In genomic region chr1:178650950-178651461, GRCh38 we compare ENCODE assay signal across 15 cellular contexts.
DNase-seq lines count a peak whose midpoint lies in the region; TF ChIP-seq lines count a peak whose summit lies in the region.
"Had no signal": no experiment of that assay in that cellular context is flagged by ENCODE, and none has a peak within 500 bp of the region (broad histone marks: within the 10 kb centered on the region; RNA-seq: fewer than 3 reads in every experiment).

No MANE protein-coding gene starts in this region.

- peak overlapping the region; percentile 63 for H3K27ac ChIP-seq in fibroblast of lung (ENCODE audit: insufficient read depth, low read length)
- H3K27ac ChIP-seq: gastroesophageal sphincter, pancreas had no signal

- H4K20me1 ChIP-seq in fibroblast of lung (ENCODE audit: control insufficient read depth, extremely low read depth, insufficient read depth, low read length): no peaks in the 10 kb centered on the region

- H3K4me2 ChIP-seq in fibroblast of lung (ENCODE audit: extremely low read depth, insufficient read depth, low read length): no peak overlapping the region
- H3K4me2 ChIP-seq: GM23338 had no signal

- H3K4me3 ChIP-seq in fibroblast of lung (replicated peaks in 1 of 4; ENCODE audit: control extremely low read depth in 1 of 4, insufficient read depth in 1 of 4, low read depth in 3 of 4, low read length in 4 of 4): no peak overlapping the region
- H3K4me3 ChIP-seq: gastroesophageal sphincter, GM23338, pancreas had no signal

- peak overlapping the region; percentile 14 for H3K9ac ChIP-seq in fibroblast of lung (ENCODE audit: insufficient read depth, low read length)

- no peaks in the 10 kb centered on the region for H3K9me3 Mint-ChIP-seq in osteocyte (ENCODE audit: unreplicated experiment)
- H3K9me3 Mint-ChIP-seq: activated CD8-positive, alpha-beta T cell treated with anti-CD3 and anti-CD28 coated beads for 36 hours; GM23338; T-helper 1 cell treated with Interleukin-12 subunit alpha and Interleukin-12 subunit beta and Interleukin-4 antibody, amounts not matched to agents 30 μg/mL and 1 μg/mL, for 36 hours had no signal

- H3K9me3 ChIP-seq in fibroblast of lung (ENCODE audit: control insufficient read depth, insufficient read depth, low read depth, low read length): no peaks in the 10 kb centered on the region
- H3K9me3 ChIP-seq: gastroesophageal sphincter, pancreas had no signal

- H3K4me3 Mint-ChIP-seq in osteocyte (ENCODE audit: unreplicated experiment): no peak overlapping the region
- H3K4me3 Mint-ChIP-seq: activated CD8-positive, alpha-beta T cell treated with anti-CD3 and anti-CD28 coated beads for 36 hours; GM23338; T-helper 1 cell treated with Interleukin-12 subunit alpha and Interleukin-12 subunit beta and Interleukin-4 antibody, amounts not matched to agents 30 μg/mL and 1 μg/mL, for 36 hours had no signal

- DNase-seq in HCEC 1CT (peak; percentile 82), RKO (ENCODE audit: low spot score) (peak; percentile 14), fibroblast of lung (ENCODE audit: low read depth in 2 of 2) (peak in 1 of 2 donors; percentile 15), osteocyte (ENCODE audit: extremely low spot score, unreplicated experiment) (no peak), NCI-H69 (lab: John Stamatoyannopoulos, UW) (no peak), NCI-H1417 treated with DMSO at 0.1 percent for 48 hours (lab: John Stamatoyannopoulos, UW) (no peak), T-helper 2 cell (no peak)
- no peak for DNase-seq in stimulated activated CD4-positive, alpha-beta T cell treated with anti-CD3 and anti-CD28 coated beads, Interleukin-4, amount 100 ng/mL, for 4 hours
- DNase-seq: activated CD8-positive, alpha-beta T cell treated with anti-CD3 and anti-CD28 coated beads for 36 hours; activated gamma-delta T cell treated with Interleukin-2 at 50 U/mL for 16 hours; NCI-H2081; pancreas had no signal

- H3K4me1 ChIP-seq in fibroblast of lung (ENCODE audit: control insufficient read depth, extremely low read depth, insufficient read depth, low read length): peaks cover 17% of the 10 kb centered on the region
- H3K4me1 ChIP-seq: gastroesophageal sphincter, pancreas had no signal

- no peaks in the 10 kb centered on the region for H3K27me3 ChIP-seq in fibroblast of lung (ENCODE audit: control insufficient read depth, insufficient read depth, low read length)
- H3K27me3 ChIP-seq: gastroesophageal sphincter, pancreas had no signal

- peaks cover 10% of the 10 kb centered on the region for H3K4me1 Mint-ChIP-seq in osteocyte (ENCODE audit: unreplicated experiment)

- H3K36me3 Mint-ChIP-seq in osteocyte (ENCODE audit: unreplicated experiment): no peaks in the 10 kb centered on the region

- H2AFZ ChIP-seq in fibroblast of lung (ENCODE audit: low read length): no peak overlapping the region
- H2AFZ ChIP-seq: GM23338 had no signal

- peak overlapping the region; percentile 32 for H3K27ac Mint-ChIP-seq in osteocyte (ENCODE audit: unreplicated experiment)
- H3K27ac Mint-ChIP-seq: activated CD8-positive, alpha-beta T cell treated with anti-CD3 and anti-CD28 coated beads for 36 hours; GM23338; T-helper 1 cell treated with Interleukin-12 subunit alpha and Interleukin-12 subunit beta and Interleukin-4 antibody, amounts not matched to agents 30 μg/mL and 1 μg/mL, for 36 hours had no signal

- no peaks in the 10 kb centered on the region for H3K79me2 ChIP-seq in fibroblast of lung (ENCODE audit: control insufficient read depth, insufficient read depth, low read length)

- no peaks in the 10 kb centered on the region for H3K27me3 Mint-ChIP-seq in osteocyte (ENCODE audit: unreplicated experiment)

- H3K36me3 ChIP-seq in fibroblast of lung (ENCODE audit: control insufficient read depth, insufficient read depth, low read length): no peaks in the 10 kb centered on the region
- H3K36me3 ChIP-seq: gastroesophageal sphincter, pancreas had no signal

- TF ChIP-seq CTCF in fibroblast of lung (conservative IDR thresholded peaks at IDR 0.05 in 1 of 2, IDR thresholded peaks at IDR 0.05 in 1 of 2; ENCODE audit: low read depth in 1 of 2, low read length in 2 of 2): no peak
- TF ChIP-seq CTCF in osteocyte (IDR thresholded peaks at IDR 0.05): no peak

Comparison
In these comparisons a context has a peak if more than half of its experiments do, and no peak if none do; other contexts are left out.
1. DNase-seq: peak in HCEC 1CT (single experiment) and RKO (single experiment); none in osteocyte (single experiment), stimulated activated CD4-positive, alpha-beta T cell treated with anti-CD3 and anti-CD28 coated beads, Interleukin-4, amount 100 ng/mL, for 4 hours (0 of 2), NCI-H69 (single experiment), NCI-H1417 treated with DMSO at 0.1 percent for 48 hours (single experiment) and T-helper 2 cell (0 of 5).